26 cellular contexts compared by ENCODE assay signal in the genomic region with DNA sequence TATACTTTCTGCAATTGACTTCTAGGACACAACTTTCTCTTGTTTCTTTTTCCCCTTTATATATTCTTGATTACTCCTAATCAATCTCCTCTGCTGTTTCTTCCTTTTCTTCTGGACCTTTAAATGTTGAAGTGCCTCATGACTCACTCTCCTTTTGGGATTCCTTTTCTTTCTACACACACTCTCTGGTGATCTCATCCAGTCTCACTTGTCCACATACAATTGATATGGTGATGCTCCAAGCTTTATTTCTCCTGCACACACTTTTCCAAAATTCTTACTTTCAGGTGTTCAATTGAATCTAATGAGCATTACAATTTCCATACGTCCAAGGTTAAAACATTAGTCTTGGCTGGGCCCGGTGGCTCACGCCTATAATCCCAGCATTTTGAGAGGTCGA.
DNase-seq lines count a peak whose midpoint lies in the region; ATAC-seq, FAIRE-seq and TF ChIP-seq lines count a peak whose summit lies in the region.
"Had no signal": no experiment of that assay in that cellular context is flagged by ENCODE, and none has a peak within 500 bp of the region (broad histone marks: within the 10 kb centered on the region; RNA-seq: fewer than 3 reads in every experiment).

No MANE protein-coding gene starts in this region.

- no peak overlapping the region for H2BK15ac ChIP-seq in IMR-90 (ENCODE audit: low read depth, low read length)

- peaks cover 6% of the 10 kb centered on the region for H3K9me3 Mint-ChIP-seq in astrocyte (ENCODE audit: unreplicated experiment)

- H3K4me1 Mint-ChIP-seq in astrocyte (ENCODE audit: low read depth, unreplicated experiment) = no peaks in the 10 kb centered on the region
- H3K4me1 Mint-ChIP-seq: activated CD4-positive, alpha-beta memory T cell treated with anti-CD3 and anti-CD28 coated beads, Interleukin-2, amount 10 ng/mL, durations not matched to agents 7 days and 5 days; activated naive CD4-positive, alpha-beta T cell treated with anti-CD3 and anti-CD28 coated beads, Interleukin-2, amount 50 U/mL, for 24 hours; CD4-positive, alpha-beta memory T cell had no signal

- no peak for TF ChIP-seq POLR2A in IMR-90 (IDR thresholded peaks at IDR 0.05; ENCODE audit: low read depth, low read length)

- TF ChIP-seq CTCF in IMR-90 (conservative IDR thresholded peaks at IDR 0.05; ENCODE audit: low read depth, low read length) (no peak), astrocyte (IDR thresholded peaks at IDR 0.05; ENCODE audit: insufficient read depth, low read depth, low read length) (no peak)

- dilution Hi-C loops in IMR-90 (cut with HindIII; ENCODE audit: low sequenced_read_pairs, unreplicated experiment) = no loop called here

- no peak for TF ChIP-seq RAD21 in IMR-90 (IDR thresholded peaks at IDR 0.05; ENCODE audit: low read length)

- intact Hi-C loops in IMR-90 (cut with micrococcal nuclease) (no loop called here), posterior vena cava (cut with DNase I) (no loop called here)

- H2AFZ ChIP-seq in IMR-90 (replicated peaks; ENCODE audit: low read length, poor library complexity) (no peak overlapping the region), astrocyte (ENCODE audit: low read depth, low read length) (no peak overlapping the region)

- CTCF ChIA-PET in IMR-90 (lab: Yijun Ruan, JAX) = no interaction called here

- H3K27ac Mint-ChIP-seq in astrocyte (ENCODE audit: unreplicated experiment) = no peak overlapping the region
- H3K27ac Mint-ChIP-seq: activated CD4-positive, alpha-beta memory T cell treated with anti-CD3 and anti-CD28 coated beads, Interleukin-2, amount 10 ng/mL, durations not matched to agents 7 days and 5 days; activated naive CD4-positive, alpha-beta T cell treated with anti-CD3 and anti-CD28 coated beads, Interleukin-2, amount 50 U/mL, for 24 hours; CD4-positive, alpha-beta memory T cell; natural killer cell treated with Interleukin-12 subunit alpha and Interleukin-12 subunit beta and Interleukin-15 and Interleukin-18, amount 100 ng/mL, for 72 hours; stimulated activated naive CD8-positive, alpha-beta T cell treated with anti-CD3 and anti-CD28 coated beads, Interleukin-15, Interleukin-2, amounts not matched to agents 100 ng/mL and 50 ng/mL, for 24 hours; T-helper 1 cell treated with Interleukin-12 subunit alpha and Interleukin-12 subunit beta and Interleukin-4 antibody, amounts not matched to agents 30 μg/mL and 1 μg/mL, for 36 hours had no signal

- H2AK5ac ChIP-seq in IMR-90 (ENCODE audit: low read depth, low read length) = no peak overlapping the region

- H4K20me1 ChIP-seq in IMR-90 (ENCODE audit: insufficient read depth, low read length) (no peaks in the 10 kb centered on the region), astrocyte (ENCODE audit: insufficient read depth, low read length) (no peaks in the 10 kb centered on the region)

- POLR2A ChIA-PET in IMR-90 (lab: Charles Lee; ENCODE audit: unreplicated experiment) = no interaction called here

- no peak overlapping the region for H3K56ac ChIP-seq in IMR-90 (ENCODE audit: extremely low read depth, insufficient read depth, low read length)

- H3K9ac ChIP-seq in IMR-90 (ENCODE audit: low read depth, low read length) = no peak overlapping the region
- H3K9ac ChIP-seq in astrocyte (ENCODE audit: low read length) = no peak overlapping the region

- no peaks in the 10 kb centered on the region for H3K4me1 ChIP-seq in IMR-90 (ENCODE audit: control insufficient read depth, insufficient read depth, low read length)
- H3K4me1 ChIP-seq in astrocyte (ENCODE audit: insufficient read depth, low read length) = no peaks in the 10 kb centered on the region
- H3K4me1 ChIP-seq: ascending aorta, vagina had no signal

- peak; percentile 7 for DNase-seq in Daoy (ENCODE audit: low read depth)
- DNase-seq in IMR-90 = peak; percentile 3
- peak; percentile 59 for DNase-seq in astrocyte (ENCODE audit: low read depth)
- DNase-seq in glomerular visceral epithelial cell (ENCODE audit: extremely low spot score) = peak; percentile 3
- no peak for DNase-seq in posterior vena cava (ENCODE audit: low spot score)
- no peak for DNase-seq in mucosa of gallbladder (ENCODE audit: low spot score)
- DNase-seq in Ammon's horn (ENCODE audit: low spot score) = no peak
- DNase-seq in activated CD4-positive, CD25-positive, alpha-beta regulatory T cell treated with anti-CD3 and anti-CD28 coated beads, Interleukin-2, amount 50 U/mL, for 72 hours = no peak
- DNase-seq: activated CD4-positive, alpha-beta memory T cell treated with anti-CD3 and anti-CD28 coated beads, Interleukin-2, amount 10 ng/mL, durations not matched to agents 7 days and 5 days; activated CD4-positive, alpha-beta T cell treated with anti-CD3 and anti-CD28 coated beads for 1 hour; activated CD8-positive, alpha-beta memory T cell treated with anti-CD3 and anti-CD28 coated beads, Interleukin-2, amount 50 U/mL, for 48 hours; AML-193; CD4-positive, alpha-beta memory T cell; NCI-H1092 treated with DMSO at 0.1 percent for 48 hours; NCI-H1930; NCI-H748 treated with DMSO at 0.1 percent for 48 hours; RPMI8226; small intestine had no signal

- no peaks in the 10 kb centered on the region for H3K36me3 Mint-ChIP-seq in astrocyte (ENCODE audit: low read depth, unreplicated experiment)
- H3K36me3 Mint-ChIP-seq: activated naive CD4-positive, alpha-beta T cell treated with anti-CD3 and anti-CD28 coated beads, Interleukin-2, amount 50 U/mL, for 24 hours; CD4-positive, alpha-beta memory T cell had no signal

- H3K36me3 ChIP-seq in IMR-90 (ENCODE audit: control insufficient read depth, insufficient read depth, low read length) = no peaks in the 10 kb centered on the region
- H3K36me3 ChIP-seq in astrocyte (ENCODE audit: insufficient read depth, low read length) = no peaks in the 10 kb centered on the region
- H3K36me3 ChIP-seq: ascending aorta, vagina had no signal

- no peak overlapping the region for H3K18ac ChIP-seq in IMR-90 (ENCODE audit: low read depth, low read length)

- no peak overlapping the region for H4K91ac ChIP-seq in IMR-90 (ENCODE audit: insufficient read depth, low read depth, low read length)

- ATAC-seq in IMR-90 (ENCODE audit: low read depth) = no peak
- ATAC-seq: natural killer cell treated with Interleukin-12 subunit alpha and Interleukin-12 subunit beta and Interleukin-15 and Interleukin-18, amount 100 ng/mL, for 72 hours had no signal

- no peak overlapping the region for H2BK120ac ChIP-seq in IMR-90 (ENCODE audit: low read depth, low read length)

- no peak for FAIRE-seq in astrocyte (lab: Jason Lieb, UNC)
- FAIRE-seq: GM19239, small intestine had no signal

- no peak overlapping the region for H3K4ac ChIP-seq in IMR-90 (ENCODE audit: low read depth, low read length)

- H3K79me2 ChIP-seq in astrocyte (ENCODE audit: insufficient read depth, low read length) = no peaks in the 10 kb centered on the region

- H3K27me3 ChIP-seq in IMR-90 (ENCODE audit: control insufficient read depth, insufficient read depth, low read length) = no peaks in the 10 kb centered on the region
- no peaks in the 10 kb centered on the region for H3K27me3 ChIP-seq in astrocyte (ENCODE audit: insufficient read depth, low read length)
- H3K27me3 ChIP-seq: ascending aorta, vagina had no signal

- H3K4me2 ChIP-seq in IMR-90 (ENCODE audit: low read depth, low read length) (no peak overlapping the region), astrocyte (ENCODE audit: low read length) (no peak overlapping the region)

- no peak overlapping the region for H2BK5ac ChIP-seq in IMR-90 (ENCODE audit: low read depth, low read length, poor library complexity, severe bottlenecking)

- no CpG with 5 or more reads among the region's 4 CpGs for WGBS in IMR-90 (ENCODE audit: extremely low coverage in 2 of 2, insufficient read length in 1 of 2), 2 experiments

- H4K5ac ChIP-seq in IMR-90 (ENCODE audit: low read depth, low read length) = no peak overlapping the region

- H3K4me3 ChIP-seq in IMR-90 (ENCODE audit: insufficient read depth, low read depth, low read length) = no peak overlapping the region
- no peak overlapping the region for H3K4me3 ChIP-seq in astrocyte (ENCODE audit: insufficient read depth, low read depth, low read length)
- H3K4me3 ChIP-seq: ascending aorta, vagina had no signal

- H3K79me1 ChIP-seq in IMR-90 (ENCODE audit: low read depth in 1 of 2, low read length in 2 of 2) = no peaks in the 10 kb centered on the region

- H3K9me3 ChIP-seq in IMR-90 (ENCODE audit: control insufficient read depth, insufficient read depth, low read length) (no peaks in the 10 kb centered on the region; the same call in 1 of the 2 replicates), astrocyte (ENCODE audit: insufficient read depth, low read depth, low read length) (no peaks in the 10 kb centered on the region)
- H3K9me3 ChIP-seq: vagina had no signal

- in situ Hi-C loops in IMR-90 (cut with MboI; ENCODE audit: low sequenced_read_pairs) = no loop called here

- no peak overlapping the region for H2AK9ac ChIP-seq in IMR-90 (replicated peaks; ENCODE audit: low read depth, low read length, poor library complexity)

- no peaks in the 10 kb centered on the region for H3K9me1 ChIP-seq in IMR-90 (ENCODE audit: insufficient read depth, low read length)

- no peak overlapping the region for H3K23ac ChIP-seq in IMR-90 (ENCODE audit: low read depth, low read length)

- H3K27me3 Mint-ChIP-seq in astrocyte (ENCODE audit: low read depth, unreplicated experiment) = no peaks in the 10 kb centered on the region
- H3K27me3 Mint-ChIP-seq: activated CD4-positive, alpha-beta memory T cell treated with anti-CD3 and anti-CD28 coated beads, Interleukin-2, amount 10 ng/mL, durations not matched to agents 7 days and 5 days; activated naive CD4-positive, alpha-beta T cell treated with anti-CD3 and anti-CD28 coated beads, Interleukin-2, amount 50 U/mL, for 24 hours; CD4-positive, alpha-beta memory T cell; natural killer cell treated with Interleukin-12 subunit alpha and Interleukin-12 subunit beta and Interleukin-15 and Interleukin-18, amount 100 ng/mL, for 72 hours; stimulated activated naive CD8-positive, alpha-beta T cell treated with anti-CD3 and anti-CD28 coated beads, Interleukin-15, Interleukin-2, amounts not matched to agents 100 ng/mL and 50 ng/mL, for 24 hours had no signal

- H4K8ac ChIP-seq in IMR-90 (ENCODE audit: low read depth in 2 of 2, low read length in 2 of 2) = no peak overlapping the region

- H2BK20ac ChIP-seq in IMR-90 (ENCODE audit: low read depth, low read length) = no peak overlapping the region

- H3K4me3 Mint-ChIP-seq in astrocyte (ENCODE audit: unreplicated experiment) = no peak overlapping the region
- H3K4me3 Mint-ChIP-seq: activated CD4-positive, alpha-beta memory T cell treated with anti-CD3 and anti-CD28 coated beads, Interleukin-2, amount 10 ng/mL, durations not matched to agents 7 days and 5 days; activated naive CD4-positive, alpha-beta T cell treated with anti-CD3 and anti-CD28 coated beads, Interleukin-2, amount 50 U/mL, for 24 hours; CD4-positive, alpha-beta memory T cell; natural killer cell treated with Interleukin-12 subunit alpha and Interleukin-12 subunit beta and Interleukin-15 and Interleukin-18, amount 100 ng/mL, for 72 hours; stimulated activated naive CD8-positive, alpha-beta T cell treated with anti-CD3 and anti-CD28 coated beads, Interleukin-15, Interleukin-2, amounts not matched to agents 100 ng/mL and 50 ng/mL, for 24 hours; T-helper 1 cell treated with Interleukin-12 subunit alpha and Interleukin-12 subunit beta and Interleukin-4 antibody, amounts not matched to agents 30 μg/mL and 1 μg/mL, for 36 hours had no signal

- no TSS peak for BruUV-seq in IMR-90 (replicated peaks; lab: Mats Ljungman, UMichigan)

- no peak overlapping the region for H3K27ac ChIP-seq in IMR-90 (ENCODE audit: insufficient read depth, low read length)
- no peak overlapping the region for H3K27ac ChIP-seq in astrocyte (ENCODE audit: low read depth, low read length)
- H3K27ac ChIP-seq: ascending aorta, HL-60, vagina had no signal

- no peak overlapping the region for H3K14ac ChIP-seq in IMR-90 (replicated peaks; ENCODE audit: low read depth, low read length)

Comparison
In these comparisons a context has a peak if more than half of its experiments do, and no peak if none do; other contexts are left out.
1. DNase-seq: peak in Daoy (single experiment), IMR-90 (single experiment), astrocyte (single experiment) and glomerular visceral epithelial cell (single experiment); none in posterior vena cava (single experiment), mucosa of gallbladder (single experiment), Ammon's horn (single experiment) and activated CD4-positive, CD25-positive, alpha-beta regulatory T cell treated with anti-CD3 and anti-CD28 coated beads, Interleukin-2, amount 50 U/mL, for 72 hours (single experiment).